In genomic region chr6:30915591-30915946, GRCh38 we compare ENCODE assay signal across 8 cellular contexts. TPM values are rescaled to one million over a fixed set of nuclear protein-coding genes. Genes with fewer than 3 reads are reported as not detected.
A peak's percentile ranks its signal among the peaks of the same experiment; 100 is the strongest.
DNase-seq lines count a peak whose midpoint lies in the region; ATAC-seq and TF ChIP-seq lines count a peak whose summit lies in the region.

No MANE protein-coding gene starts in this region.

- CTCF ChIA-PET in activated CD8-positive, alpha-beta T cell treated with anti-CD3 and anti-CD28 coated beads for 36 hours (lab: Charles Lee), result interaction anchor here (0.6 to 9.2 kb wide), 30 partner anchors 9 to 200 kb away, joined by 3 to 116 read pairs (median 4); no protein-coding TSS in a partner anchor

- H3K36me3 Mint-ChIP-seq in activated CD8-positive, alpha-beta T cell treated with anti-CD3 and anti-CD28 coated beads for 36 hours (ENCODE audit: low read depth), result peaks cover 55% of the 10 kb centered on the region
- H3K36me3 Mint-ChIP-seq in neural crest cell (ENCODE audit: low read depth), result peaks cover 13% of the 10 kb centered on the region

- ATAC-seq in activated CD8-positive, alpha-beta T cell treated with anti-CD3 and anti-CD28 coated beads for 36 hours, result no peak
- ATAC-seq in GM21576 (IDR thresholded peaks at IDR 0.05; ENCODE audit: unreplicated experiment) (no peak), GM18519 (IDR thresholded peaks at IDR 0.05; ENCODE audit: low FRiP score, unreplicated experiment) (no peak)

- intact Hi-C loops in activated CD8-positive, alpha-beta T cell treated with anti-CD3 and anti-CD28 coated beads for 36 hours (cut with micrococcal nuclease), result loop anchor here (5.0 kb wide), 1 partner anchor 172 kb away; no protein-coding TSS in a partner anchor

- POLR2A ChIA-PET in activated CD8-positive, alpha-beta T cell treated with anti-CD3 and anti-CD28 coated beads for 36 hours (lab: Charles Lee), result interaction anchor here (0.8 to 1.4 kb wide), 8 partner anchors 10 to 186 kb away, joined by 3 to 4 read pairs (median 3); no protein-coding TSS in a partner anchor

- H3K4me3 Mint-ChIP-seq in activated CD8-positive, alpha-beta T cell treated with anti-CD3 and anti-CD28 coated beads for 36 hours, result peak overlapping the region; percentile 80
- peak overlapping the region; percentile 82 for H3K4me3 Mint-ChIP-seq in neural crest cell

- TF ChIP-seq CTCF in GM12864 (IDR thresholded peaks at IDR 0.05; ENCODE audit: low read depth, low read length, missing control alignments) (peak; percentile 59), fibroblast of villous mesenchyme (IDR thresholded peaks at IDR 0.05; ENCODE audit: insufficient read depth, low read depth, low read length) (peak; percentile 72), neural crest cell (conservative IDR thresholded peaks at IDR 0.05) (peak; percentile 72)
- peak; percentile 72 for TF ChIP-seq CTCF in activated CD8-positive, alpha-beta T cell treated with anti-CD3 and anti-CD28 coated beads for 36 hours (IDR thresholded peaks at IDR 0.05)

- H3K4me3 ChIP-seq in GM12864 (ENCODE audit: low read depth, low read length) (no peak overlapping the region), fibroblast of villous mesenchyme (ENCODE audit: low read depth, low read length) (no peak overlapping the region)

- no peaks in the 10 kb centered on the region for H3K9me3 Mint-ChIP-seq in activated CD8-positive, alpha-beta T cell treated with anti-CD3 and anti-CD28 coated beads for 36 hours
- no peaks in the 10 kb centered on the region for H3K9me3 Mint-ChIP-seq in neural crest cell

- peak overlapping the region; percentile 67 for H3K27ac Mint-ChIP-seq in activated CD8-positive, alpha-beta T cell treated with anti-CD3 and anti-CD28 coated beads for 36 hours
- peak overlapping the region; percentile 88 for H3K27ac Mint-ChIP-seq in neural crest cell (ENCODE audit: unreplicated experiment)

- H3K27me3 Mint-ChIP-seq in activated CD8-positive, alpha-beta T cell treated with anti-CD3 and anti-CD28 coated beads for 36 hours, result no peaks in the 10 kb centered on the region
- H3K27me3 Mint-ChIP-seq in neural crest cell (ENCODE audit: low read depth), result no peaks in the 10 kb centered on the region

- H3K4me1 Mint-ChIP-seq in activated CD8-positive, alpha-beta T cell treated with anti-CD3 and anti-CD28 coated beads for 36 hours (ENCODE audit: low read depth), result peaks cover 26% of the 10 kb centered on the region
- peaks cover 36% of the 10 kb centered on the region for H3K4me1 Mint-ChIP-seq in neural crest cell

- DNase-seq in AG08396 (ENCODE audit: low spot score) (peak; percentile 84), GM12864 (ENCODE audit: low read depth) (peak; percentile 21), NCI-H2196 (lab: John Stamatoyannopoulos, UW; ENCODE audit: unreplicated experiment) (peak; percentile 51), fibroblast of villous mesenchyme (ENCODE audit: low read depth) (peak; percentile 75), neural crest cell (ENCODE audit: low read depth, low spot score) (peak; percentile 18)
- peak; percentile 19 for DNase-seq in activated CD8-positive, alpha-beta T cell treated with anti-CD3 and anti-CD28 coated beads for 36 hours

RNA-seq across cellular contexts. Expression of gene VARS2, which starts 1.5 kb away (rescaled TPM):
- total RNA-seq in activated CD8-positive, alpha-beta T cell treated with anti-CD3 and anti-CD28 coated beads for 36 hours, result 10 to 100 TPM; 83.0 to 84.0 TPM
- total RNA-seq in fibroblast of villous mesenchyme (15.1 and 17.3 TPM in 2 replicates), neural crest cell (61.3 and 68.2 TPM in 2 replicates)

RNA-seq across cellular contexts. Expression of gene GTF2H4, which starts 7.6 kb away (rescaled TPM):
- total RNA-seq in activated CD8-positive, alpha-beta T cell treated with anti-CD3 and anti-CD28 coated beads for 36 hours, result 10 to 100 TPM; 37.1 to 41.9 TPM
- total RNA-seq in fibroblast of villous mesenchyme (9.3 and 14.7 TPM in 2 replicates), neural crest cell (72.6 and 78.5 TPM in 2 replicates)

RNA-seq across cellular contexts. Expression of gene SFTA2, which starts 16.4 kb away (rescaled TPM):
- not detected for total RNA-seq in activated CD8-positive, alpha-beta T cell treated with anti-CD3 and anti-CD28 coated beads for 36 hours
- total RNA-seq in fibroblast of villous mesenchyme, result not detected in 2 replicates
- total RNA-seq in neural crest cell, result not detected in 2 replicates

RNA-seq across cellular contexts. Expression of gene MUCL3, which starts 25.2 kb away (rescaled TPM):
- total RNA-seq in activated CD8-positive, alpha-beta T cell treated with anti-CD3 and anti-CD28 coated beads for 36 hours, result not detected
- total RNA-seq in fibroblast of villous mesenchyme, result not detected in 2 replicates
- not detected in 2 replicates for total RNA-seq in neural crest cell

RNA-seq across cellular contexts. Expression of gene DDR1, which starts 31.2 kb away (rescaled TPM):
- total RNA-seq in activated CD8-positive, alpha-beta T cell treated with anti-CD3 and anti-CD28 coated beads for 36 hours, result 10 to 100 TPM; 14.4 to 14.5 TPM
- 19.3 and 32.4 TPM in 2 replicates for total RNA-seq in fibroblast of villous mesenchyme
- 160 and 178 TPM in 2 replicates for total RNA-seq in neural crest cell

Comparison
In these comparisons a context has a peak if more than half of its experiments do, and no peak if none do; other contexts are left out.
1. DNase-seq: peak in every context shown above with its lines; median percentile 84 in AG08396; 75 in fibroblast of villous mesenchyme; 51 in NCI-H2196; 21 in GM12864; 19 in activated CD8-positive, alpha-beta T cell treated with anti-CD3 and anti-CD28 coated beads for 36 hours; 18 in neural crest cell.